In genomic region chr16:15581127-15581815, GRCh38 we compare ENCODE assay signal across 26 cellular contexts.
DNase-seq lines count a peak whose midpoint lies in the region; ATAC-seq and TF ChIP-seq lines count a peak whose summit lies in the region.
"Had no signal": no experiment of that assay in that cellular context is flagged by ENCODE, and none has a peak within 500 bp of the region (broad histone marks: within the 10 kb centered on the region; RNA-seq: fewer than 3 reads in every experiment).

No MANE protein-coding gene starts in this region.

- intact Hi-C loops in left ventricle myocardium inferior (cut with micrococcal nuclease) (no loop called here), upper lobe of right lung (cut with DNase I) (no loop called here), posterior vena cava (cut with DNase I) (no loop called here)

- no peak overlapping the region for H3K4me3 ChIP-seq in left ventricle myocardium inferior
- H3K4me3 ChIP-seq in right atrium auricular region: no peak overlapping the region
- no peak overlapping the region for H3K4me3 ChIP-seq in upper lobe of right lung
- H3K4me3 ChIP-seq: testis, uterus had no signal

- H3K4me1 ChIP-seq in left ventricle myocardium inferior: peaks cover 21% of the 10 kb centered on the region
- H3K4me1 ChIP-seq in right atrium auricular region: no peaks in the 10 kb centered on the region
- H3K4me1 ChIP-seq in upper lobe of right lung: peaks cover 5% of the 10 kb centered on the region
- H3K4me1 ChIP-seq: testis, uterus had no signal

- H3K9me3 ChIP-seq in left ventricle myocardium inferior (replicated peaks): peaks cover 14% of the 10 kb centered on the region
- peaks cover 0 to 15% of the 10 kb centered on the region in 2 donors for H3K9me3 ChIP-seq in right atrium auricular region
- no peaks in the 10 kb centered on the region for H3K9me3 ChIP-seq in upper lobe of right lung
- H3K9me3 ChIP-seq: testis had no signal

- H3K36me3 ChIP-seq in left ventricle myocardium inferior (peaks cover 42% of the 10 kb centered on the region), right atrium auricular region (peaks cover 32% of the 10 kb centered on the region), upper lobe of right lung (peaks cover 8% of the 10 kb centered on the region)
- H3K36me3 ChIP-seq: uterus had no signal

- H3K27ac ChIP-seq in left ventricle myocardium inferior (replicated peaks): peak overlapping the region; percentile 63
- H3K27ac ChIP-seq in right atrium auricular region: no peak overlapping the region
- H3K27ac ChIP-seq in RWPE1: peak overlapping the region; percentile 15; the same call in 1 of the 2 replicates
- H3K27ac ChIP-seq in upper lobe of right lung: peak overlapping the region; percentile 48
- H3K27ac ChIP-seq: testis had no signal

- CTCF ChIA-PET in RWPE1 (lab: Yijun Ruan, JAX): no interaction called here

- H3K27me3 ChIP-seq in left ventricle myocardium inferior (ENCODE audit: low read depth) (no peaks in the 10 kb centered on the region), right atrium auricular region (no peaks in the 10 kb centered on the region), upper lobe of right lung (no peaks in the 10 kb centered on the region)
- H3K27me3 ChIP-seq: testis, uterus had no signal

- POLR2A ChIA-PET in RWPE1 (lab: Yijun Ruan, JAX; ENCODE audit: low non-redundant PET): no interaction called here

- ATAC-seq in upper lobe of right lung (peak; percentile 27), SK-N-SH treated with all-trans-retinoic acid at 6 μM for 48 hours (no peak)
- ATAC-seq: natural killer cell; stimulated activated naive B cell treated with anti-CD40 and anti-IgM and Interleukin-4, amounts not matched to agents 10 μg/mL and 1 μg/mL and 100 μg/mL, for 72 hours had no signal

- no peak for DNase-seq in left ventricle myocardium inferior
- no peak for DNase-seq in right atrium auricular region (ENCODE audit: low spot score)
- DNase-seq in RWPE1 (ENCODE audit: low spot score): no peak
- DNase-seq in glomerular endothelial cell (ENCODE audit: extremely low read depth, low read depth, low spot score): peak; percentile 27
- DNase-seq in upper lobe of right lung: no peak
- no peak for DNase-seq in posterior vena cava (ENCODE audit: low spot score)
- DNase-seq in anterior cingulate cortex (lab: John Stamatoyannopoulos, UW): no peak
- DNase-seq: activated CD4-positive, alpha-beta T cell treated with anti-CD3 and anti-CD28 coated beads for 1 hour; activated CD8-positive, alpha-beta memory T cell treated with anti-CD3 and anti-CD28 coated beads for 24 hours; activated gamma-delta T cell treated with Interleukin-2 at 50 U/mL for 16 hours; AML-193; CD8-positive, alpha-beta memory T cell; cerebellar nuclear complex; DMS153; glutamatergic neuron; kidney; natural killer cell; NCI-H1105; NCI-H2029; NCI-H526 treated with DMSO at 0.1 percent for 48 hours; RPMI8226; stimulated activated CD4-positive, alpha-beta T cell treated with anti-CD3 and anti-CD28 coated beads, Interleukin-4, amount 100 ng/mL, for 4 hours; stimulated activated naive B cell treated with anti-CD40 and anti-IgM and Interleukin-4, amounts not matched to agents 10 μg/mL and 1 μg/mL and 100 μg/mL, for 72 hours; testis; uterus had no signal

- no peak for TF ChIP-seq CTCF in left ventricle myocardium inferior (IDR thresholded peaks at IDR 0.05; ENCODE audit: borderline replicate concordance)
- no peak for TF ChIP-seq CTCF in right atrium auricular region (IDR thresholded peaks at IDR 0.05)
- TF ChIP-seq CTCF in RWPE1 (conservative IDR thresholded peaks at IDR 0.05; ENCODE audit: low read depth): no peak
- TF ChIP-seq CTCF in upper lobe of right lung (IDR thresholded peaks at IDR 0.05): no peak

TF ChIP-seq in SK-N-SH treated with all-trans-retinoic acid at 6 μM for 48 hours, 23 proteins besides CTCF, POLR2A, EP300 and RAD21:
- TF ChIP-seq POU6F1 (CRISPR knock-in tag; IDR thresholded peaks at IDR 0.05; ENCODE audit: borderline replicate concordance, low read depth) (no peak), ZNF8 (CRISPR knock-in tag; IDR thresholded peaks at IDR 0.05) (no peak), ZNF70 (CRISPR knock-in tag; IDR thresholded peaks at IDR 0.05) (no peak), PPARA (CRISPR knock-in tag; IDR thresholded peaks at IDR 0.05; ENCODE audit: borderline replicate concordance) (no peak), GLIS3 (CRISPR knock-in tag; IDR thresholded peaks at IDR 0.05) (no peak), CSRNP3 (CRISPR knock-in tag; IDR thresholded peaks at IDR 0.05) (no peak), ISL1 (CRISPR knock-in tag; IDR thresholded peaks at IDR 0.05) (no peak), TOX (CRISPR knock-in tag; IDR thresholded peaks at IDR 0.05; ENCODE audit: borderline replicate concordance) (no peak), PATZ1 (CRISPR knock-in tag; IDR thresholded peaks at IDR 0.05; ENCODE audit: borderline replicate concordance) (no peak), ZFP30 (CRISPR knock-in tag; IDR thresholded peaks at IDR 0.05) (no peak), CREB5 (CRISPR knock-in tag; IDR thresholded peaks at IDR 0.05; ENCODE audit: low read depth) (no peak), CSDC2 (CRISPR knock-in tag; IDR thresholded peaks at IDR 0.05) (no peak), ZFP3 (CRISPR knock-in tag; IDR thresholded peaks at IDR 0.05) (no peak)
TF ChIP-seq in SK-N-SH treated with all-trans-retinoic acid at 6 μM for 48 hours: peak in this region for 0.

Comparison
In these comparisons a context has a peak if more than half of its experiments do, and no peak if none do; other contexts are left out.
1. H3K27ac ChIP-seq: peak in left ventricle myocardium inferior (single experiment), RWPE1 (single experiment) and upper lobe of right lung (single experiment); none in right atrium auricular region (0 of 2).